ENCODE assay signal across 18 cellular contexts in genomic region chr6:93182933-93183479, GRCh38.
DNase-seq lines count a peak whose midpoint lies in the region; ATAC-seq, FAIRE-seq and TF ChIP-seq lines count a peak whose summit lies in the region.
"Had no signal": no experiment of that assay in that cellular context is flagged by ENCODE, and none has a peak within 500 bp of the region (broad histone marks: within the 10 kb centered on the region; RNA-seq: fewer than 3 reads in every experiment).

No MANE protein-coding gene starts in this region.

- DNase-seq in HepG2 (ENCODE audit: low spot score) (no peak), right lobe of liver (no peak), PC-3 (peak; percentile 11), neural progenitor cell (ENCODE audit: low spot score) (no peak), MG63 (no peak), activated T-cell treated with anti-CD3 and anti-CD28 coated beads for 4 hours (no peak), H9 (no peak)
- DNase-seq: BE2C; CD8-positive, alpha-beta T cell; COR-L47; DMS153; DMS79 treated with DMSO at 0.1 percent for 48 hours; EL; H7 had no signal

- H3T11ph ChIP-seq in H9 (ENCODE audit: low read length) = no peak overlapping the region

- H4K5ac ChIP-seq in H9 (ENCODE audit: insufficient read length, low read depth, low read length) = no peak overlapping the region

- no peak overlapping the region for H3K4ac ChIP-seq in H9 (ENCODE audit: low read depth, low read length)

- H3K4me2 ChIP-seq in HepG2 (ENCODE audit: low read depth, low read length) (no peak overlapping the region), PC-3 (ENCODE audit: low read length) (no peak overlapping the region), neural progenitor cell (no peak overlapping the region), H9 (ENCODE audit: insufficient read depth, insufficient read length, low read length) (no peak overlapping the region)
- H3K4me2 ChIP-seq: A549 had no signal

- H3K27ac ChIP-seq in HepG2 (ENCODE audit: extremely low read length, insufficient read depth, low read length) (no peak overlapping the region), right lobe of liver (no peak overlapping the region), PC-3 (ENCODE audit: low read length) (peak overlapping the region; percentile 20), neural progenitor cell (no peak overlapping the region), H9 (ENCODE audit: insufficient read length, low read depth, low read length) (no peak overlapping the region)
- H3K27ac ChIP-seq: A549, C4-2B had no signal

- BruUV-seq in HepG2 (replicated peaks; lab: Mats Ljungman, UMichigan) = no TSS peak
- no TSS peak for BruUV-seq in PC-3 (replicated peaks; lab: Mats Ljungman, UMichigan)

- H3K23me2 ChIP-seq in H9 (ENCODE audit: insufficient read length, low read depth, low read length, poor library complexity, severe bottlenecking) = no peaks in the 10 kb centered on the region

- no peaks in the 10 kb centered on the region for H3K79me1 ChIP-seq in H9 (ENCODE audit: insufficient read depth, low read depth, low read length, poor library complexity, severe bottlenecking)

- no peak for FAIRE-seq in HepG2 (lab: Jason Lieb, UNC)
- FAIRE-seq: A549, G401.6, GM12892 had no signal

- H2BK20ac ChIP-seq in H9 (ENCODE audit: low read depth, low read length, poor library complexity, severe bottlenecking) = no peak overlapping the region

- H3K27ac Mint-ChIP-seq in neural progenitor cell (no peak overlapping the region), H9 (no peak overlapping the region)
- H3K27ac Mint-ChIP-seq: CD8-positive, alpha-beta T cell had no signal

- H3K4me3 ChIP-seq in HepG2 (replicated peaks in 1 of 3; ENCODE audit: insufficient read depth in 1 of 3, low read depth in 2 of 3, low read length in 3 of 3) (no peak overlapping the region), right lobe of liver (no peak overlapping the region), PC-3 (ENCODE audit: low read length) (no peak overlapping the region), neural progenitor cell (no peak overlapping the region), MG63 (no peak overlapping the region)
- H3K4me3 ChIP-seq: A549 had no signal

- no peak for TF ChIP-seq EP300 in HepG2 (IDR thresholded peaks at IDR 0.05; ENCODE audit: low read depth in 2 of 2, low read length in 2 of 2)
- no peak for TF ChIP-seq EP300 in HepG2 (CRISPR knock-in tag; IDR thresholded peaks at IDR 0.05; ENCODE audit: borderline replicate concordance)

- H3K79me2 ChIP-seq in HepG2 (ENCODE audit: insufficient read depth, low read length) (no peaks in the 10 kb centered on the region), PC-3 (ENCODE audit: low read length) (no peaks in the 10 kb centered on the region), neural progenitor cell (ENCODE audit: low read depth) (no peaks in the 10 kb centered on the region), H9 (ENCODE audit: insufficient read depth, low read length) (no peaks in the 10 kb centered on the region)

- no peak overlapping the region for H4K8ac ChIP-seq in H9 (replicated peaks; ENCODE audit: insufficient read length, low read depth, low read length)

- H2BK12ac ChIP-seq in H9 (ENCODE audit: insufficient read length, low read depth, low read length) = no peak overlapping the region

- CTCF ChIA-PET in HepG2 (lab: Yijun Ruan, JAX; ENCODE audit: low intra/inter-chr PET ratio, low total read pairs) = no interaction called here
- CTCF ChIA-PET in PC-3 (lab: Charles Lee) = no interaction called here

- H3K27me3 ChIP-seq in HepG2 (ENCODE audit: control insufficient read depth in 1 of 2, insufficient read depth in 2 of 2, low read length in 2 of 2) = no peaks in the 10 kb centered on the region
- H3K27me3 ChIP-seq in right lobe of liver = no peaks in the 10 kb centered on the region
- no peaks in the 10 kb centered on the region for H3K27me3 ChIP-seq in PC-3 (ENCODE audit: low read length)
- H3K27me3 ChIP-seq in neural progenitor cell = no peaks in the 10 kb centered on the region
- H3K27me3 ChIP-seq in MG63 = no peaks in the 10 kb centered on the region
- no peaks in the 10 kb centered on the region for H3K27me3 ChIP-seq in H9 (ENCODE audit: insufficient read depth, low read length)
- H3K27me3 ChIP-seq: BE2C had no signal

- intact Hi-C loops in HepG2 (cut with micrococcal nuclease; ENCODE audit: unreplicated experiment) (no loop called here), right lobe of liver (cut with DNase I) (no loop called here), PC-3 (cut with micrococcal nuclease) (loop anchor here (2.0 to 5.0 kb wide), 3 partner anchors 79 to 236 kb away; partner anchors contain the start of gene EPHA7)

- WGBS in HepG2 (ENCODE audit: low lambda C conversion rate) = 14% methylated on average over 3 of the region's 3 CpGs
- 37% methylated on average over 3 of the region's 3 CpGs for WGBS in right lobe of liver (ENCODE audit: insufficient coverage, low coverage, low lambda C conversion rate, missing lambda C conversion rate)
- WGBS in H9 (ENCODE audit: extremely low coverage, insufficient read length, low lambda C conversion rate) = no CpG with 5 or more reads among the region's 3 CpGs

- no peak overlapping the region for H2BK120ac ChIP-seq in H9 (ENCODE audit: low read depth, low read length, poor library complexity, severe bottlenecking)

- no peak overlapping the region for H3K56ac ChIP-seq in H9 (ENCODE audit: insufficient read length, low read depth, low read length)

- H3K36me3 ChIP-seq in HepG2 (replicated peaks in 1 of 2; ENCODE audit: control insufficient read depth in 1 of 2, insufficient read depth in 2 of 2, low read length in 2 of 2) = no peaks in the 10 kb centered on the region
- H3K36me3 ChIP-seq in right lobe of liver = no peaks in the 10 kb centered on the region
- H3K36me3 ChIP-seq in PC-3 (ENCODE audit: low read depth, low read length) = no peaks in the 10 kb centered on the region
- H3K36me3 ChIP-seq in neural progenitor cell = no peaks in the 10 kb centered on the region
- H3K36me3 ChIP-seq in MG63 = no peaks in the 10 kb centered on the region
- H3K36me3 ChIP-seq: BE2C had no signal

- H3K4me1 ChIP-seq in HepG2 (ENCODE audit: insufficient read depth, low read length) (no peaks in the 10 kb centered on the region), right lobe of liver (no peaks in the 10 kb centered on the region), PC-3 (ENCODE audit: insufficient read depth, low read length) (no peaks in the 10 kb centered on the region), neural progenitor cell (peaks cover 14% of the 10 kb centered on the region), H9 (ENCODE audit: insufficient read depth, low read length) (no peaks in the 10 kb centered on the region)
- H3K4me1 ChIP-seq: A549, BE2C had no signal

- H2AFZ ChIP-seq in HepG2 (ENCODE audit: low read length) = no peak overlapping the region
- no peak overlapping the region for H2AFZ ChIP-seq in PC-3 (ENCODE audit: low read length)
- H2AFZ ChIP-seq in neural progenitor cell (replicated peaks) = peak overlapping the region; percentile 11
- no peak overlapping the region for H2AFZ ChIP-seq in H9 (ENCODE audit: low read length)

- H3K9ac ChIP-seq in HepG2 (ENCODE audit: insufficient read depth, low read depth, low read length) (no peak overlapping the region), PC-3 (ENCODE audit: low read length) (no peak overlapping the region), neural progenitor cell (no peak overlapping the region), H9 (ENCODE audit: extremely low read depth, insufficient read length, low read length) (no peak overlapping the region)

- no peak for TF ChIP-seq RAD21 in HepG2 (CRISPR knock-in tag; IDR thresholded peaks at IDR 0.05)

- in situ Hi-C loops in HepG2 (cut with HindIII; ENCODE audit: extremely low pct_ligation_motif_present, low pct_unique_long_range_greater_than_20kb) = no loop called here

- no peak overlapping the region for H2BK5ac ChIP-seq in H9 (ENCODE audit: insufficient read length, low read length)

- no peak overlapping the region for H2BK15ac ChIP-seq in H9 (ENCODE audit: low read depth, low read length)

- no peak overlapping the region for H2AK5ac ChIP-seq in H9 (ENCODE audit: insufficient read length, low read length)

- no peak overlapping the region for H3K23ac ChIP-seq in H9 (ENCODE audit: insufficient read length, low read depth, low read length)

- ATAC-seq in HepG2 (no peak), right lobe of liver (no peak), PC-3 (peak; percentile 71)
- ATAC-seq: A549; CD8-positive, alpha-beta T cell had no signal

- H3K36me3 Mint-ChIP-seq in neural progenitor cell = no peaks in the 10 kb centered on the region
- no peaks in the 10 kb centered on the region for H3K36me3 Mint-ChIP-seq in H9 (ENCODE audit: insufficient read depth in 1 of 3, low read depth in 3 of 3)
- H3K36me3 Mint-ChIP-seq: CD8-positive, alpha-beta T cell had no signal

- H3K9me2 ChIP-seq in PC-3 (replicated peaks; ENCODE audit: low read length) = no peaks in the 10 kb centered on the region

- H3K18ac ChIP-seq in H9 (ENCODE audit: insufficient read length, low read depth, low read length) = no peak overlapping the region

- H4K91ac ChIP-seq in H9 (ENCODE audit: insufficient read length, low read depth, low read length) = no peak overlapping the region

- H3K4me1 Mint-ChIP-seq in neural progenitor cell = peaks cover 9% of the 10 kb centered on the region
- H3K4me1 Mint-ChIP-seq in H9 = peaks cover 6 to 15% of the 10 kb centered on the region in 2 experiments; a peak in 3 of 4 replicates

- no peaks in the 10 kb centered on the region for H3K9me3 Mint-ChIP-seq in neural progenitor cell
- no peaks in the 10 kb centered on the region for H3K9me3 Mint-ChIP-seq in H9
- H3K9me3 Mint-ChIP-seq: CD8-positive, alpha-beta T cell had no signal

- H4K20me1 ChIP-seq in HepG2 (ENCODE audit: insufficient read depth, low read length) (no peaks in the 10 kb centered on the region), PC-3 (ENCODE audit: low read length) (no peaks in the 10 kb centered on the region), neural progenitor cell (ENCODE audit: low read depth) (no peaks in the 10 kb centered on the region), H9 (ENCODE audit: control insufficient read depth, insufficient read depth, insufficient read length) (no peaks in the 10 kb centered on the region)

- POLR2A ChIA-PET in HepG2 (lab: Yijun Ruan, JAX) = no interaction called here
- POLR2A ChIA-PET in PC-3 (lab: Charles Lee; ENCODE audit: unreplicated experiment) = interaction anchor here (0.6 kb wide), 1 partner anchor 1257 kb away, joined by 4 read pairs; no protein-coding TSS in a partner anchor

- no peaks in the 10 kb centered on the region for H3K27me3 Mint-ChIP-seq in neural progenitor cell (ENCODE audit: insufficient read depth, low read depth)
- H3K27me3 Mint-ChIP-seq in H9 (ENCODE audit: low read depth) = no peaks in the 10 kb centered on the region

- H3K14ac ChIP-seq in H9 (ENCODE audit: insufficient read depth, low read length) = no peak overlapping the region

- no peak for TF ChIP-seq CTCF in HepG2 (CRISPR knock-in tag; IDR thresholded peaks at IDR 0.05)
- no peak for TF ChIP-seq CTCF in right lobe of liver (IDR thresholded peaks at IDR 0.05)
- no peak for TF ChIP-seq CTCF in PC-3 (conservative IDR thresholded peaks at IDR 0.05; ENCODE audit: low read depth, low read length)
- TF ChIP-seq CTCF in neural progenitor cell (IDR thresholded peaks at IDR 0.05) = no peak
- no peak for TF ChIP-seq CTCF in H9 (conservative IDR thresholded peaks at IDR 0.05)

- no peak for TF ChIP-seq POLR2A in HepG2 (IDR thresholded peaks at IDR 0.05; ENCODE audit: insufficient read depth in 1 of 2, low read depth in 2 of 2, low read length in 2 of 2)
- no peak for TF ChIP-seq POLR2A in right lobe of liver (IDR thresholded peaks at IDR 0.05)

- H3K4me3 Mint-ChIP-seq in neural progenitor cell (no peak overlapping the region), H9 (no peak overlapping the region)
- H3K4me3 Mint-ChIP-seq: CD8-positive, alpha-beta T cell had no signal

- no peaks in the 10 kb centered on the region for H3F3A ChIP-seq in PC-3 (ENCODE audit: low read length, unreplicated experiment)
- no peaks in the 10 kb centered on the region for H3F3A ChIP-seq in neural progenitor cell (ENCODE audit: low read depth)

- H3K9me3 ChIP-seq in HepG2 (ENCODE audit: low read length) = no peaks in the 10 kb centered on the region
- no peaks in the 10 kb centered on the region for H3K9me3 ChIP-seq in right lobe of liver
- H3K9me3 ChIP-seq in PC-3 (ENCODE audit: low read length) = no peaks in the 10 kb centered on the region
- H3K9me3 ChIP-seq in neural progenitor cell (ENCODE audit: low read depth) = no peaks in the 10 kb centered on the region
- H3K9me3 ChIP-seq in MG63 = no peaks in the 10 kb centered on the region; the same call in 1 of the 2 replicates
- H3K9me3 ChIP-seq in H9 (ENCODE audit: control insufficient read depth, low read depth, low read length) = no peaks in the 10 kb centered on the region
- H3K9me3 ChIP-seq: A549, BE2C had no signal
